In the genomic region with DNA sequence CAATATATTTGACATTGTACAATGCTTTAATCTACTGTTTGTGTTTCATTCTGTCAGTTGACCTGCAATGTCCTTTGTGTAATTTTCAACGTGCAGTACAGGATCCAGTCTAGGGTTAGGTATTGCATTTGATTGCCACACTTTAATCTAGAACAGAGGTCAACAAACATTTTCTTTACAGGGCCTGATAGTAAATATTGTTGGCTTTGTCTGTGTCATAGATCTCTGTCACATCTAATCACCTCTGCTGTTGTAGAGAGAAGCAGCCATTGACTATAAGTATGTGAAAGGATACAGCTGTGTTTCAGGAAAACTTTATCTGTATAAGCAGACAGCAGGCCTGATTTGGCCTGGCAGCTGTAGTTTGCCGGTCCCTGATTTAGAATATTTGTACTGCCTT, we compare ENCODE assay signal across 17 cellular contexts. TPM values are rescaled to one million over a fixed set of nuclear protein-coding genes. Genes with fewer than 3 reads are reported as not detected.
DNase-seq lines count a peak whose midpoint lies in the region; ATAC-seq, FAIRE-seq and TF ChIP-seq lines count a peak whose summit lies in the region.
"Had no signal": no experiment of that assay in that cellular context is flagged by ENCODE, and none has a peak within 500 bp of the region (broad histone marks: within the 10 kb centered on the region; RNA-seq: fewer than 3 reads in every experiment).

No MANE protein-coding gene starts in this region.

- ATAC-seq in A549 (no peak), gastroesophageal sphincter (no peak), natural killer cell (no peak), aorta (ENCODE audit: low FRiP score) (no peak)
- ATAC-seq in activated naive CD4-positive, alpha-beta T cell treated with anti-CD3 and anti-CD28 coated beads, Interleukin-2, amount 50 U/mL, for 72 hours: no peak

- peak overlapping the region in 2 of 3 experiments; percentile 13 to 63 for H3K27ac Mint-ChIP-seq in nephron
- no peak overlapping the region for H3K27ac Mint-ChIP-seq in activated naive CD4-positive, alpha-beta T cell treated with anti-CD3 and anti-CD28 coated beads, Interleukin-2, amount 50 U/mL, for 72 hours
- H3K27ac Mint-ChIP-seq in natural killer cell: no peak overlapping the region
- H3K27ac Mint-ChIP-seq: H9 had no signal

- H3K36me3 ChIP-seq in gastroesophageal sphincter (no peaks in the 10 kb centered on the region), aorta (ENCODE audit: control insufficient read depth in 1 of 2, insufficient read depth in 2 of 2, low read length in 1 of 2) (no peaks in the 10 kb centered on the region)

- TF ChIP-seq POLR2A in A549 (IDR thresholded peaks at IDR 0.05; ENCODE audit: low read length) (no peak), gastroesophageal sphincter (IDR thresholded peaks at IDR 0.05) (no peak)

- CTCF ChIA-PET in A549 (lab: Yijun Ruan, JAX): no interaction called here

- no peaks in the 10 kb centered on the region for H3K27me3 ChIP-seq in gastroesophageal sphincter
- no peaks in the 10 kb centered on the region for H3K27me3 ChIP-seq in aorta (ENCODE audit: control insufficient read depth in 1 of 2, insufficient read depth in 2 of 2, low read length in 1 of 2)

- intact Hi-C loops in natural killer cell (cut with micrococcal nuclease) (no loop called here), aorta (cut with DNase I) (no loop called here)

- no peak for TF ChIP-seq CTCF in A549 (IDR thresholded peaks at IDR 0.05)
- no peak for TF ChIP-seq CTCF in LNCaP clone FGC (IDR thresholded peaks at IDR 0.05; ENCODE audit: control insufficient read depth, extremely low read depth, insufficient read depth)
- TF ChIP-seq CTCF in fibroblast of villous mesenchyme (IDR thresholded peaks at IDR 0.05; ENCODE audit: insufficient read depth, low read depth, low read length): no peak
- TF ChIP-seq CTCF in nephron (IDR thresholded peaks at IDR 0.05; ENCODE audit: unreplicated experiment in 3 of 3): no peak
- no peak for TF ChIP-seq CTCF in gastroesophageal sphincter (IDR thresholded peaks at IDR 0.05)
- no peak for TF ChIP-seq CTCF in natural killer cell (IDR thresholded peaks at IDR 0.05)

- 42% methylated on average over 2 of the region's 2 CpGs for WGBS in A549 (ENCODE audit: missing lambda C conversion rate)
- WGBS in gastroesophageal sphincter (ENCODE audit: low coverage in 1 of 2), 2 donors: 47% methylated on average over 2 of the region's 2 CpGs
- 36 to 45% methylated on average over 2 of the region's 2 CpGs for WGBS in aorta, 2 donors

- peak; percentile 74 for FAIRE-seq in A549 (lab: Jason Lieb, UNC)
- FAIRE-seq: GM19239 had no signal

- H3K27ac ChIP-seq in A549 (no peak overlapping the region), gastroesophageal sphincter (no peak overlapping the region), aorta (ENCODE audit: low read depth in 1 of 2, low read length in 2 of 2) (no peak overlapping the region)

- TF ChIP-seq EP300 in A549 (IDR thresholded peaks at IDR 0.05): no peak
- no peak for TF ChIP-seq EP300 in gastroesophageal sphincter (IDR thresholded peaks at IDR 0.05)

- H3K4me1 Mint-ChIP-seq in nephron (peaks cover 10% of the 10 kb centered on the region), natural killer cell (peaks cover 8% of the 10 kb centered on the region in 2 donors)
- H3K4me1 Mint-ChIP-seq: H9 had no signal

- H3K9me3 Mint-ChIP-seq in nephron (peaks cover 2% of the 10 kb centered on the region), natural killer cell (peaks cover 0 to 2% of the 10 kb centered on the region in 2 donors)
- H3K9me3 Mint-ChIP-seq in activated naive CD4-positive, alpha-beta T cell treated with anti-CD3 and anti-CD28 coated beads, Interleukin-2, amount 50 U/mL, for 72 hours: peaks cover 0 to 5% of the 10 kb centered on the region in 2 donors

- peaks cover 14% of the 10 kb centered on the region for H3K36me3 Mint-ChIP-seq in nephron (ENCODE audit: low read depth)
- H3K36me3 Mint-ChIP-seq in activated naive CD4-positive, alpha-beta T cell treated with anti-CD3 and anti-CD28 coated beads, Interleukin-2, amount 50 U/mL, for 72 hours: no peaks in the 10 kb centered on the region
- no peaks in the 10 kb centered on the region for H3K36me3 Mint-ChIP-seq in natural killer cell

- TF ChIP-seq RAD21 in A549 (conservative IDR thresholded peaks at IDR 0.05 in 1 of 2, IDR thresholded peaks at IDR 0.05 in 1 of 2): no peak

- no peaks in the 10 kb centered on the region for H3K27me3 Mint-ChIP-seq in nephron (ENCODE audit: low read depth)
- no peaks in the 10 kb centered on the region for H3K27me3 Mint-ChIP-seq in natural killer cell (ENCODE audit: low read depth in 2 of 2)

- no peaks in the 10 kb centered on the region; the same call in 2 of the 3 replicates for H3K4me1 ChIP-seq in A549
- peaks cover 0 to 6% (median 0%) of the 10 kb centered on the region in 3 donors for H3K4me1 ChIP-seq in gastroesophageal sphincter
- no peaks in the 10 kb centered on the region for H3K4me1 ChIP-seq in aorta (ENCODE audit: control insufficient read depth in 1 of 2, insufficient read depth in 2 of 2, low read length in 2 of 2)

- H3K4me3 Mint-ChIP-seq in nephron: no peak overlapping the region
- H3K4me3 Mint-ChIP-seq in natural killer cell: no peak overlapping the region
- H3K4me3 Mint-ChIP-seq: H9 had no signal

- POLR2A ChIA-PET in A549 (lab: Yijun Ruan, JAX): no interaction called here

- H3K9me3 ChIP-seq in A549: no peaks in the 10 kb centered on the region
- no peaks in the 10 kb centered on the region for H3K9me3 ChIP-seq in gastroesophageal sphincter
- H3K9me3 ChIP-seq in aorta (ENCODE audit: control insufficient read depth, low read length): peaks cover under 1% of the 10 kb centered on the region

- no peak overlapping the region for H3K4me2 ChIP-seq in A549

- no peak for DNase-seq in A549 (ENCODE audit: low read depth in 1 of 2, low spot score in 1 of 2)
- DNase-seq in LNCaP clone FGC (ENCODE audit: low read depth): peak; percentile 28
- peak; percentile 10 for DNase-seq in fibroblast of villous mesenchyme (ENCODE audit: low read depth)
- DNase-seq in activated naive CD4-positive, alpha-beta T cell treated with anti-CD3 and anti-CD28 coated beads, Interleukin-2, amount 50 U/mL, for 72 hours (ENCODE audit: low spot score in 2 of 2): no peak
- no peak for DNase-seq in natural killer cell
- no peak for DNase-seq in aorta
- DNase-seq: COR-L47, DMS153, H9, IMR-90, NCI-H1105 treated with DMSO at 0.1 percent for 48 hours, NCI-H1694 treated with DMSO at 0.1 percent for 48 hours, NCI-H526 treated with DMSO at 0.1 percent for 48 hours, SIG-M5 had no signal

- H3K4me3 ChIP-seq in A549: no peak overlapping the region
- H3K4me3 ChIP-seq in LNCaP clone FGC (ENCODE audit: low read depth, low read length): no peak overlapping the region
- no peak overlapping the region for H3K4me3 ChIP-seq in fibroblast of villous mesenchyme (ENCODE audit: low read depth, low read length)
- H3K4me3 ChIP-seq in gastroesophageal sphincter: no peak overlapping the region
- no peak overlapping the region for H3K4me3 ChIP-seq in aorta (ENCODE audit: low read length in 2 of 2)

TF ChIP-seq in A549, 52 proteins besides CTCF, POLR2A, EP300 and RAD21:
- TF ChIP-seq CEBPB (IDR thresholded peaks at IDR 0.05): no peak
- TF ChIP-seq CHD4 (IDR thresholded peaks at IDR 0.05; ENCODE audit: borderline replicate concordance): no peak

RNA-seq across cellular contexts. Expression of gene ATRN, which starts 39.3 kb away (rescaled TPM):
- polyA plus RNA-seq in A549 (2011; rRNA removed) (58.7 and 67.1 TPM in 2 replicates), A549 (2017; fragmentation: RNase III; extraction: RNeasy Plus Mini Kit Qiagen cat#74134 plus additional on column Dnase treatment) (20.4 to 22.6 TPM (median 21.3 TPM) in 3 replicates), aorta (1 to 10 TPM; 4.0 to 7.1 TPM)
- polyA plus RNA-seq in A549 (2012; cell fraction: cytosol; rRNA removed): 13.9 and 18.3 TPM in 2 replicates
- 25.0 and 28.6 TPM in 2 replicates for polyA plus RNA-seq in A549 (2012; cell fraction: nucleus; rRNA removed)
- 108 and 130 TPM in 2 replicates for polyA minus RNA-seq in A549 (2011; rRNA and poly(A)+ RNA removed)
- total RNA-seq in fibroblast of villous mesenchyme (35.4 and 39.3 TPM in 2 replicates), gastroesophageal sphincter (10 to 100 TPM; 16.7 to 22.2 (median 19.4) TPM), natural killer cell (10 to 100 TPM; 16.1 to 21.8 (median 19.3) TPM), aorta (10 to 100 TPM; 25.7 to 33.4 TPM)
- 10 to 100 TPM in 1 of 2 donors, 1 to 10 TPM in 1; 7.4 to 10.6 TPM for total RNA-seq in activated naive CD4-positive, alpha-beta T cell treated with anti-CD3 and anti-CD28 coated beads, Interleukin-2, amount 50 U/mL, for 72 hours

Comparison
In these comparisons a context has a peak if more than half of its experiments do, and no peak if none do; other contexts are left out.
1. DNase-seq: peak in LNCaP clone FGC (single experiment) and fibroblast of villous mesenchyme (single experiment); none in A549 (0 of 2), activated naive CD4-positive, alpha-beta T cell treated with anti-CD3 and anti-CD28 coated beads, Interleukin-2, amount 50 U/mL, for 72 hours (0 of 2), natural killer cell (single experiment) and aorta (0 of 2).
2. H3K27ac Mint-ChIP-seq: peak in nephron (2 of 3); none in activated naive CD4-positive, alpha-beta T cell treated with anti-CD3 and anti-CD28 coated beads, Interleukin-2, amount 50 U/mL, for 72 hours (0 of 2) and natural killer cell (0 of 2).